In the genomic region with DNA sequence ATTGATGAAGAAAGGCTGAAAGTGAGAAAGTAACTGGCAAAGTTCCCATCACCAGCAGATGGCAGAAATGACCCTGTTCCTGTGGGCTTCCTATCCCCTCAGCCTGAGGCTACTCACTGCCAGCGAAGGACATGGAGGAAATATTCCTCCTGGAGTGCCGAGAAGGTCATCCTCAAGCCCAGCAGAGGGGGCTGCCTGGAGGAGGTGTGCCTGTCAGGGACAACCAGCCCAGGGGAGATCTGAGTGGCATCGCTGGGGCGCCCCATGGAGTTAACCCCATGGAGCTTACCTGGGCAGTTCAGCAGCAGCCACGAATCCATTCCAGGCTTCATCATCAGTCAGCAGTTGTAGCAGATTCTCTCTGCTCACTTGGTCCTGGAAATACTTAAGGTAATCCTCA, we compare ENCODE assay signal across 10 cellular contexts. TPM values are rescaled to one million over a fixed set of nuclear protein-coding genes. Genes with fewer than 3 reads are reported as not detected.
A peak's percentile ranks its signal among the peaks of the same experiment; 100 is the strongest.
DNase-seq lines count a peak whose midpoint lies in the region; ATAC-seq, FAIRE-seq and TF ChIP-seq lines count a peak whose summit lies in the region.
"Not testable (repeated sequence)": the region's sequence is repeated elsewhere in the genome, so short reads cannot be mapped to it uniquely, and the experiment has no call there.
"Had no signal": no experiment of that assay in that cellular context is flagged by ENCODE, and none has a peak within 500 bp of the region (broad histone marks: within the 10 kb centered on the region; RNA-seq: fewer than 3 reads in every experiment).

No MANE protein-coding gene starts in this region.

- not testable (repeated sequence) for H3K27me3 ChIP-seq in GM23338 (ENCODE audit: insufficient read depth); OCI-LY3 (ENCODE audit: low read depth, low read length); bronchial epithelial cell (ENCODE audit: control insufficient read depth, insufficient read depth, low read length); HepG2 (ENCODE audit: control insufficient read depth in 1 of 2, insufficient read depth in 2 of 2, low read length in 2 of 2); neural progenitor cell

- not testable (repeated sequence) for H3K9ac ChIP-seq in OCI-LY3 (ENCODE audit: low read length); HepG2 (ENCODE audit: insufficient read depth, low read depth, low read length); neural progenitor cell

- TF ChIP-seq POLR2A in HepG2 (IDR thresholded peaks at IDR 0.05; ENCODE audit: insufficient read depth in 1 of 2, low read depth in 2 of 2, low read length in 2 of 2), result not testable (repeated sequence)

- CTCF ChIA-PET in activated CD8-positive, alpha-beta memory T cell treated with anti-CD3 and anti-CD28 coated beads, Interleukin-2, amount 10 ng/mL, durations not matched to agents 7 days and 5 days (lab: Charles Lee); HepG2 (lab: Yijun Ruan, JAX; ENCODE audit: low intra/inter-chr PET ratio, low total read pairs): not testable (repeated sequence)

- H3K27me3 Mint-ChIP-seq in GM23338 (ENCODE audit: insufficient read depth, low read depth, poor library complexity); activated CD8-positive, alpha-beta memory T cell treated with anti-CD3 and anti-CD28 coated beads, Interleukin-2, amount 10 ng/mL, durations not matched to agents 7 days and 5 days; endothelial cell (ENCODE audit: unreplicated experiment); neural progenitor cell (ENCODE audit: insufficient read depth, low read depth): not testable (repeated sequence)

- DNase-seq in GM23338 (ENCODE audit: low spot score), result peak; percentile 56
- DNase-seq in activated CD8-positive, alpha-beta memory T cell treated with anti-CD3 and anti-CD28 coated beads, Interleukin-2, amount 10 ng/mL, durations not matched to agents 7 days and 5 days; bronchial epithelial cell (ENCODE audit: low read depth); endothelial cell (ENCODE audit: low spot score); HepG2 (ENCODE audit: low spot score); neural progenitor cell (ENCODE audit: low spot score): not testable (repeated sequence)

- peak; percentile 95 for ATAC-seq in GM23338
- not testable (repeated sequence) for ATAC-seq in activated CD8-positive, alpha-beta memory T cell treated with anti-CD3 and anti-CD28 coated beads, Interleukin-2, amount 10 ng/mL, durations not matched to agents 7 days and 5 days; HepG2

- not testable (repeated sequence) for H2AFZ ChIP-seq in GM23338; OCI-LY3 (ENCODE audit: low read depth, low read length); HepG2 (ENCODE audit: low read length); neural progenitor cell (replicated peaks)

- peaks cover 34% of the 10 kb centered on the region for H3K36me3 Mint-ChIP-seq in GM23338 (ENCODE audit: low read depth)
- peaks cover 68% of the 10 kb centered on the region for H3K36me3 Mint-ChIP-seq in activated CD8-positive, alpha-beta memory T cell treated with anti-CD3 and anti-CD28 coated beads, Interleukin-2, amount 10 ng/mL, durations not matched to agents 7 days and 5 days
- H3K36me3 Mint-ChIP-seq in endothelial cell (ENCODE audit: low read depth, unreplicated experiment), result peaks cover 62% of the 10 kb centered on the region
- H3K36me3 Mint-ChIP-seq in neural progenitor cell, result peaks cover 28% of the 10 kb centered on the region

- H3K9me3 ChIP-seq in OCI-LY3 (ENCODE audit: insufficient read depth, low read length); HepG2 (ENCODE audit: low read length); neural progenitor cell (ENCODE audit: low read depth): not testable (repeated sequence)

- not testable (repeated sequence) for H3K9me3 Mint-ChIP-seq in GM23338; activated CD8-positive, alpha-beta memory T cell treated with anti-CD3 and anti-CD28 coated beads, Interleukin-2, amount 10 ng/mL, durations not matched to agents 7 days and 5 days (ENCODE audit: low read depth); endothelial cell (ENCODE audit: unreplicated experiment); neural progenitor cell

- H3F3A ChIP-seq in GM23338 (replicated peaks; ENCODE audit: low read depth); neural progenitor cell (ENCODE audit: low read depth): not testable (repeated sequence)

- not testable (repeated sequence) for H3K27ac ChIP-seq in GM23338 (ENCODE audit: low read depth); HepG2 (ENCODE audit: extremely low read length, insufficient read depth, low read length); neural progenitor cell
- H3K27ac ChIP-seq in OCI-LY3 (ENCODE audit: low read length), result peak overlapping the region; percentile 94

- not testable (repeated sequence) for BruUV-seq in HepG2 (replicated peaks; lab: Mats Ljungman, UMichigan)

- POLR2A ChIA-PET in HepG2 (lab: Yijun Ruan, JAX), result not testable (repeated sequence)

- TF ChIP-seq CTCF in GM23338 (conservative IDR thresholded peaks at IDR 0.05; ENCODE audit: low read depth in 2 of 2) (peak; percentile 53 to 58), OCI-LY3 (IDR thresholded peaks at IDR 0.05; ENCODE audit: low read depth, low read length) (peak; percentile 35), endothelial cell (IDR thresholded peaks at IDR 0.05; ENCODE audit: unreplicated experiment) (peak; percentile 17), neural progenitor cell (IDR thresholded peaks at IDR 0.05) (peak; percentile 22)
- not testable (repeated sequence) for TF ChIP-seq CTCF in bronchial epithelial cell (IDR thresholded peaks at IDR 0.05; ENCODE audit: insufficient read depth, low read length, severe bottlenecking); HepG2 (CRISPR knock-in tag; IDR thresholded peaks at IDR 0.05)

- TF ChIP-seq EP300 in HepG2 (IDR thresholded peaks at IDR 0.05; ENCODE audit: low read depth in 2 of 2, low read length in 2 of 2); HepG2 (CRISPR knock-in tag; IDR thresholded peaks at IDR 0.05; ENCODE audit: borderline replicate concordance): not testable (repeated sequence)

- 98% methylated on average over 5 of the region's 5 CpGs for WGBS in HepG2 (ENCODE audit: low lambda C conversion rate)

- H3K9me2 ChIP-seq in GM23338 (ENCODE audit: insufficient read depth), result not testable (repeated sequence)

- intact Hi-C loops in HepG2 (cut with micrococcal nuclease; ENCODE audit: unreplicated experiment), result not testable (repeated sequence)

- H3K4me3 Mint-ChIP-seq in GM23338; activated CD8-positive, alpha-beta memory T cell treated with anti-CD3 and anti-CD28 coated beads, Interleukin-2, amount 10 ng/mL, durations not matched to agents 7 days and 5 days; endothelial cell (ENCODE audit: unreplicated experiment); neural progenitor cell: not testable (repeated sequence)

- FAIRE-seq in bronchial epithelial cell (lab: Jason Lieb, UNC), result peak; percentile 92
- FAIRE-seq in HepG2 (lab: Jason Lieb, UNC), result peak; percentile 12

- in situ Hi-C loops in HepG2 (cut with HindIII; ENCODE audit: extremely low pct_ligation_motif_present, low pct_unique_long_range_greater_than_20kb), result loop anchor here (10.0 kb wide), 1 partner anchor 54 kb away; no protein-coding TSS in a partner anchor

- TF ChIP-seq RAD21 in HepG2 (CRISPR knock-in tag; IDR thresholded peaks at IDR 0.05), result not testable (repeated sequence)

- peak overlapping the region; percentile 43; the same call in 1 of the 2 replicates for H3K27ac Mint-ChIP-seq in GM23338
- H3K27ac Mint-ChIP-seq in activated CD8-positive, alpha-beta memory T cell treated with anti-CD3 and anti-CD28 coated beads, Interleukin-2, amount 10 ng/mL, durations not matched to agents 7 days and 5 days, result peak overlapping the region; percentile 26
- H3K27ac Mint-ChIP-seq in endothelial cell (ENCODE audit: unreplicated experiment); neural progenitor cell: not testable (repeated sequence)

- not testable (repeated sequence) for H3K4me1 ChIP-seq in GM23338 (ENCODE audit: insufficient read depth); neural progenitor cell
- H3K4me1 ChIP-seq in OCI-LY3 (ENCODE audit: low read length) (peaks cover 49% of the 10 kb centered on the region), HepG2 (ENCODE audit: insufficient read depth, low read length) (peaks cover 87% of the 10 kb centered on the region)

- H3K79me2 ChIP-seq in GM23338 (replicated peaks; ENCODE audit: insufficient read depth); neural progenitor cell (ENCODE audit: low read depth): not testable (repeated sequence)
- H3K79me2 ChIP-seq in OCI-LY3 (ENCODE audit: low read length), result peaks cover 44% of the 10 kb centered on the region
- peaks cover 17% of the 10 kb centered on the region for H3K79me2 ChIP-seq in HepG2 (ENCODE audit: insufficient read depth, low read length)

- not testable (repeated sequence) for H3K4me3 ChIP-seq in GM23338; OCI-LY3 (ENCODE audit: low read length); bronchial epithelial cell (ENCODE audit: low read depth, low read length); HepG2 (replicated peaks in 1 of 3; ENCODE audit: insufficient read depth in 1 of 3, low read depth in 2 of 3, low read length in 3 of 3); neural progenitor cell

- H3K36me3 ChIP-seq in GM23338 (ENCODE audit: insufficient read depth); bronchial epithelial cell (ENCODE audit: control insufficient read depth, insufficient read depth, low read length); neural progenitor cell: not testable (repeated sequence)
- H3K36me3 ChIP-seq in OCI-LY3 (replicated peaks; ENCODE audit: low read depth, low read length) (peaks cover 74% of the 10 kb centered on the region), HepG2 (replicated peaks in 1 of 2; ENCODE audit: control insufficient read depth in 1 of 2, insufficient read depth in 2 of 2, low read length in 2 of 2) (peaks cover 16 to 43% of the 10 kb centered on the region in 2 experiments; a peak in 4 of 5 replicates)

- not testable (repeated sequence) for H3K4me2 ChIP-seq in GM23338; OCI-LY3 (ENCODE audit: low read length); HepG2 (ENCODE audit: low read depth, low read length); neural progenitor cell

- peaks cover 10% of the 10 kb centered on the region; the same call in 2 of the 3 replicates for H3K4me1 Mint-ChIP-seq in GM23338
- peaks cover 51% of the 10 kb centered on the region for H3K4me1 Mint-ChIP-seq in activated CD8-positive, alpha-beta memory T cell treated with anti-CD3 and anti-CD28 coated beads, Interleukin-2, amount 10 ng/mL, durations not matched to agents 7 days and 5 days
- H3K4me1 Mint-ChIP-seq in endothelial cell (ENCODE audit: unreplicated experiment), result peaks cover 21% of the 10 kb centered on the region
- H3K4me1 Mint-ChIP-seq in neural progenitor cell, result peaks cover 14% of the 10 kb centered on the region

- H4K20me1 ChIP-seq in GM23338 (replicated peaks; ENCODE audit: insufficient read depth); HepG2 (ENCODE audit: insufficient read depth, low read length); neural progenitor cell (ENCODE audit: low read depth): not testable (repeated sequence)
- H4K20me1 ChIP-seq in OCI-LY3 (ENCODE audit: insufficient read depth, low read length), result peaks cover 33% of the 10 kb centered on the region

RNA-seq across cellular contexts. Expression of gene APOL2, which starts 8.3 kb away (rescaled TPM):
- 10.4 and 12.4 TPM in 2 replicates for total RNA-seq in GM23338 (2014; rRNA removed; shearing (Covaris generic))
- polyA plus RNA-seq in GM23338 (2016; fragmentation: Nextera tagmentation; extraction: Ambion mirVana) (4.9 and 5.5 TPM in 2 replicates), HepG2 (2011; rRNA removed) (51.2 and 94.4 TPM in 2 replicates)
- total RNA-seq in activated CD8-positive, alpha-beta memory T cell treated with anti-CD3 and anti-CD28 coated beads, Interleukin-2, amount 10 ng/mL, durations not matched to agents 7 days and 5 days, result 10 to 100 TPM; 82.6 to 86.4 TPM
- total RNA-seq in bronchial epithelial cell (7.1 and 13.4 TPM in 2 replicates), endothelial cell (ENCODE audit: unreplicated experiment) (55.3 TPM), HepG2 (2016; rRNA removed; fragmentation: Illumina TruSeq; extraction: Trizol) (28.7 and 34.3 TPM in 2 replicates), neural progenitor cell (ENCODE audit: low replicate concordance) (10.9 and 12.8 TPM in 2 replicates)
- 2.5 and 3.6 TPM in 2 replicates for total RNA-seq in HepG2 (2016; cell fraction: cytosol; rRNA removed; fragmentation: Illumina TruSeq; extraction: Trizol; ENCODE audit: low read depth)
- 27.0 and 29.3 TPM in 2 replicates for total RNA-seq in HepG2 (2016; cell fraction: insoluble cytoplasmic fraction; rRNA removed; fragmentation: Illumina TruSeq; extraction: Trizol)
- 8.2 and 9.0 TPM in 2 replicates for total RNA-seq in HepG2 (2016; cell fraction: membrane; rRNA removed; fragmentation: Illumina TruSeq; extraction: Trizol)
- total RNA-seq in HepG2 (2016; cell fraction: nucleus; rRNA removed; fragmentation: Illumina TruSeq; extraction: Trizol), result 16.8 and 21.4 TPM in 2 replicates
- 53.4 and 72.6 TPM in 2 replicates for polyA plus RNA-seq in HepG2 (2011; cell fraction: cytosol; rRNA removed)
- 195 and 245 TPM in 2 replicates for polyA plus RNA-seq in HepG2 (2011; cell fraction: nucleus; rRNA removed)
- 58.3 and 88.7 TPM in 2 replicates for polyA plus RNA-seq in HepG2 (2012)
- polyA plus RNA-seq in HepG2 (2016; cell fraction: cytosol; fragmentation: Illumina TruSeq; extraction: Trizol; ENCODE audit: low read depth), result 1.8 TPM in 2 replicates
- 20.2 and 26.3 TPM in 2 replicates for polyA plus RNA-seq in HepG2 (2016; cell fraction: insoluble cytoplasmic fraction; fragmentation: Illumina TruSeq; extraction: Trizol; ENCODE audit: low read depth)
- polyA plus RNA-seq in HepG2 (2016; cell fraction: membrane; fragmentation: Illumina TruSeq; extraction: Trizol; ENCODE audit: low read depth), result 4.4 and 5.1 TPM in 2 replicates
- 31.6 and 34.2 TPM in 2 replicates for polyA plus RNA-seq in HepG2 (2016; cell fraction: nucleus; fragmentation: Illumina TruSeq; extraction: Trizol; ENCODE audit: insufficient read depth, low read depth)
- polyA minus RNA-seq in HepG2 (2011; rRNA and poly(A)+ RNA removed; ENCODE audit: low replicate concordance), result 34.5 and 120 TPM in 2 replicates
- 39.4 and 67.2 TPM in 2 replicates for polyA minus RNA-seq in HepG2 (2011; cell fraction: cytosol; rRNA and poly(A)+ RNA removed)
- polyA minus RNA-seq in HepG2 (2011; cell fraction: nucleus; rRNA and poly(A)+ RNA removed), result 44.7 and 77.3 TPM in 2 replicates

RNA-seq across cellular contexts. Expression of gene APOL1, which starts 21.9 kb away (rescaled TPM):
- not detected in 2 replicates for total RNA-seq in GM23338 (2014; rRNA removed; shearing (Covaris generic))
- 0.11 and 0.23 TPM in 2 replicates for polyA plus RNA-seq in GM23338 (2016; fragmentation: Nextera tagmentation; extraction: Ambion mirVana)
- 10 to 100 TPM; 55.6 to 61.6 TPM for total RNA-seq in activated CD8-positive, alpha-beta memory T cell treated with anti-CD3 and anti-CD28 coated beads, Interleukin-2, amount 10 ng/mL, durations not matched to agents 7 days and 5 days
- 1.8 and 3.1 TPM in 2 replicates for total RNA-seq in bronchial epithelial cell
- total RNA-seq in endothelial cell (ENCODE audit: unreplicated experiment), result 2.5 TPM
- total RNA-seq in HepG2 (2016; rRNA removed; fragmentation: Illumina TruSeq; extraction: Trizol), result 11.2 and 20.3 TPM in 2 replicates
- total RNA-seq in HepG2 (2016; cell fraction: cytosol; rRNA removed; fragmentation: Illumina TruSeq; extraction: Trizol; ENCODE audit: low read depth), result 2.3 and 2.8 TPM in 2 replicates
- total RNA-seq in HepG2 (2016; cell fraction: insoluble cytoplasmic fraction; rRNA removed; fragmentation: Illumina TruSeq; extraction: Trizol), result 10.1 and 20.9 TPM in 2 replicates
- 3.2 and 3.4 TPM in 2 replicates for total RNA-seq in HepG2 (2016; cell fraction: membrane; rRNA removed; fragmentation: Illumina TruSeq; extraction: Trizol)
- total RNA-seq in HepG2 (2016; cell fraction: nucleus; rRNA removed; fragmentation: Illumina TruSeq; extraction: Trizol), result 19.4 and 20.3 TPM in 2 replicates
- 75.0 and 124 TPM in 2 replicates for polyA plus RNA-seq in HepG2 (2011; rRNA removed)
- 57.2 and 84.6 TPM in 2 replicates for polyA plus RNA-seq in HepG2 (2011; cell fraction: cytosol; rRNA removed)
- polyA plus RNA-seq in HepG2 (2011; cell fraction: nucleus; rRNA removed), result 110 and 144 TPM in 2 replicates
- 126 and 159 TPM in 2 replicates for polyA plus RNA-seq in HepG2 (2012)
- polyA plus RNA-seq in HepG2 (2016; cell fraction: cytosol; fragmentation: Illumina TruSeq; extraction: Trizol; ENCODE audit: low read depth), result 2.5 and 2.9 TPM in 2 replicates
- 12.0 and 13.0 TPM in 2 replicates for polyA plus RNA-seq in HepG2 (2016; cell fraction: insoluble cytoplasmic fraction; fragmentation: Illumina TruSeq; extraction: Trizol; ENCODE audit: low read depth)
- polyA plus RNA-seq in HepG2 (2016; cell fraction: membrane; fragmentation: Illumina TruSeq; extraction: Trizol; ENCODE audit: low read depth), result 3.3 and 3.8 TPM in 2 replicates
- 37.3 and 42.3 TPM in 2 replicates for polyA plus RNA-seq in HepG2 (2016; cell fraction: nucleus; fragmentation: Illumina TruSeq; extraction: Trizol; ENCODE audit: insufficient read depth, low read depth)
- polyA minus RNA-seq in HepG2 (2011; rRNA and poly(A)+ RNA removed; ENCODE audit: low replicate concordance), result 2.0 and 61.9 TPM in 2 replicates
- polyA minus RNA-seq in HepG2 (2011; cell fraction: cytosol; rRNA and poly(A)+ RNA removed), result 61.5 and 88.3 TPM in 2 replicates
- polyA minus RNA-seq in HepG2 (2011; cell fraction: nucleus; rRNA and poly(A)+ RNA removed), result 34.2 and 54.7 TPM in 2 replicates
- not detected in 2 replicates for total RNA-seq in neural progenitor cell (ENCODE audit: low replicate concordance)

RNA-seq across cellular contexts. Expression of gene APOL4, which starts 29.4 kb away (rescaled TPM):
- total RNA-seq in GM23338 (2014; rRNA removed; shearing (Covaris generic)), result not detected in 2 replicates
- polyA plus RNA-seq in GM23338 (2016; fragmentation: Nextera tagmentation; extraction: Ambion mirVana) (not detected in 2 replicates), HepG2 (2011; rRNA removed) (2.8 and 4.9 TPM in 2 replicates)
- 10 to 100 TPM; 17.0 to 22.6 TPM for total RNA-seq in activated CD8-positive, alpha-beta memory T cell treated with anti-CD3 and anti-CD28 coated beads, Interleukin-2, amount 10 ng/mL, durations not matched to agents 7 days and 5 days
- total RNA-seq in bronchial epithelial cell (under 0.01 and 0.77 TPM in 2 replicates), endothelial cell (ENCODE audit: unreplicated experiment) (4.4 TPM), HepG2 (2016; rRNA removed; fragmentation: Illumina TruSeq; extraction: Trizol) (0.45 and 0.77 TPM in 2 replicates), neural progenitor cell (ENCODE audit: low replicate concordance) (0.56 and 0.82 TPM in 2 replicates)
- not detected in 2 replicates for total RNA-seq in HepG2 (2016; cell fraction: cytosol; rRNA removed; fragmentation: Illumina TruSeq; extraction: Trizol; ENCODE audit: low read depth)
- 0.54 and 0.76 TPM in 2 replicates for total RNA-seq in HepG2 (2016; cell fraction: insoluble cytoplasmic fraction; rRNA removed; fragmentation: Illumina TruSeq; extraction: Trizol)
- total RNA-seq in HepG2 (2016; cell fraction: membrane; rRNA removed; fragmentation: Illumina TruSeq; extraction: Trizol), result 0.15 and 0.45 TPM in 2 replicates
- 0.78 and 0.91 TPM in 2 replicates for total RNA-seq in HepG2 (2016; cell fraction: nucleus; rRNA removed; fragmentation: Illumina TruSeq; extraction: Trizol)
- polyA plus RNA-seq in HepG2 (2011; cell fraction: cytosol; rRNA removed), result 1.8 and 3.0 TPM in 2 replicates
- polyA plus RNA-seq in HepG2 (2011; cell fraction: nucleus; rRNA removed), result 5.6 and 9.1 TPM in 2 replicates
- 3.2 and 7.5 TPM in 2 replicates for polyA plus RNA-seq in HepG2 (2012)
- 0.06 and 0.10 TPM in 2 replicates for polyA plus RNA-seq in HepG2 (2016; cell fraction: cytosol; fragmentation: Illumina TruSeq; extraction: Trizol; ENCODE audit: low read depth)
- 0.57 and 0.62 TPM in 2 replicates for polyA plus RNA-seq in HepG2 (2016; cell fraction: insoluble cytoplasmic fraction; fragmentation: Illumina TruSeq; extraction: Trizol; ENCODE audit: low read depth)
- 0.11 and 0.16 TPM in 2 replicates for polyA plus RNA-seq in HepG2 (2016; cell fraction: membrane; fragmentation: Illumina TruSeq; extraction: Trizol; ENCODE audit: low read depth)
- 0.96 and 1.2 TPM in 2 replicates for polyA plus RNA-seq in HepG2 (2016; cell fraction: nucleus; fragmentation: Illumina TruSeq; extraction: Trizol; ENCODE audit: insufficient read depth, low read depth)
- polyA minus RNA-seq in HepG2 (2011; rRNA and poly(A)+ RNA removed; ENCODE audit: low replicate concordance), result 1.5 TPM in 1 of 2 replicates, not detected in the other
- 0.70 and 1.5 TPM in 2 replicates for polyA minus RNA-seq in HepG2 (2011; cell fraction: cytosol; rRNA and poly(A)+ RNA removed)
- 0.90 and 2.7 TPM in 2 replicates for polyA minus RNA-seq in HepG2 (2011; cell fraction: nucleus; rRNA and poly(A)+ RNA removed)
- total RNA-seq: CD4-positive, alpha-beta memory T cell; Daoy had no signal
- polyA plus RNA-seq: A549; CD4-positive, alpha-beta memory T cell had no signal
